In the genomic region with DNA sequence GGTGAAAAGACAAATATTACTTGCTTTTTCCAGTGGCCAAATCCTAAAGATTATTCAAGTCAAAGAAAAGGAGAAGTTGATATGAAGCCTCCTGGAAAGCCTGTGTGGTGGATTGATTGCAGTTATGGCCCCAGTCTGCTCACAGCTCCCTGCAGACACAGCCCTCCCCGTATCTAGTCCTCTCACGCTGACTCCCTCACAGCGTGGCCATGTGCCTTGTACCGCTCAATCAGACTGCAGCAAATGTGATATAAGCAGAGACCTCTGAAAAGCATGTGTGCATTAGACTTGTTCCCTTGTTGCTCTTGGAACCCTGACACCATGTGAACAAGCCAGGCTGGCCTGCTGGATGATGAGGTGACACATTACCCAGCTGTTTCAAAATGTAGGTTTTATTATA, we compare ENCODE assay signal across 16 cellular contexts.
DNase-seq lines count a peak whose midpoint lies in the region; ATAC-seq and TF ChIP-seq lines count a peak whose summit lies in the region.
"Had no signal": no experiment of that assay in that cellular context is flagged by ENCODE, and none has a peak within 500 bp of the region (broad histone marks: within the 10 kb centered on the region; RNA-seq: fewer than 3 reads in every experiment).

No MANE protein-coding gene starts in this region.

- no peak overlapping the region for H3K23ac ChIP-seq in H9 (ENCODE audit: insufficient read length, low read depth, low read length)

- no peak overlapping the region for H2AFZ ChIP-seq in H9 (ENCODE audit: low read length)

- no peaks in the 10 kb centered on the region for H3K23me2 ChIP-seq in H9 (ENCODE audit: insufficient read length, low read depth, low read length, poor library complexity, severe bottlenecking)

- H3K4me1 ChIP-seq in H9 (ENCODE audit: insufficient read depth, low read length) (peaks cover 3% of the 10 kb centered on the region; the same call in 1 of the 2 replicates), testis (no peaks in the 10 kb centered on the region), adrenal gland (replicated peaks in 1 of 2) (no peaks in the 10 kb centered on the region)

- ATAC-seq in WTC11: peak; percentile 21; the same call in 1 of the 2 replicates
- ATAC-seq: HCT116 had no signal

- no peaks in the 10 kb centered on the region for H3K27me3 Mint-ChIP-seq in H9 (ENCODE audit: low read depth)
- no peaks in the 10 kb centered on the region for H3K27me3 Mint-ChIP-seq in WTC11 (ENCODE audit: low read depth)
- H3K27me3 Mint-ChIP-seq in nephron progenitor cell (ENCODE audit: low read depth, poor library complexity): peaks cover 3% of the 10 kb centered on the region
- H3K27me3 Mint-ChIP-seq in activated T-helper 2 cell treated with anti-CD3 and anti-CD28 coated beads, Interferon-gamma antibody, Interleukin-2, Interleukin-4, amounts not matched to agents 10 μg/mL and 5 μg/mL and 100 μg/mL, durations not matched to agents 14 hours and 24 hours and 36 hours (ENCODE audit: low read depth): no peaks in the 10 kb centered on the region
- H3K27me3 Mint-ChIP-seq: CD4-positive, alpha-beta memory T cell had no signal

- no peak overlapping the region for H3T11ph ChIP-seq in H9 (ENCODE audit: low read length)

- CTCF ChIA-PET in WTC11 (lab: Charles Lee): interaction anchor here (1.1 to 1.7 kb wide), 3 partner anchors 10 to 206 kb away, joined by 3 to 5 read pairs (median 4); no protein-coding TSS in a partner anchor

- H4K20me1 ChIP-seq in H9 (ENCODE audit: control insufficient read depth, insufficient read depth, insufficient read length): no peaks in the 10 kb centered on the region

- peak overlapping the region in 2 of 3 experiments; percentile 24 to 81; a peak in 5 of 7 replicates for H3K27ac Mint-ChIP-seq in H9
- H3K27ac Mint-ChIP-seq in WTC11: peak overlapping the region; percentile 38
- peak overlapping the region; percentile 47 for H3K27ac Mint-ChIP-seq in nephron progenitor cell
- no peak overlapping the region for H3K27ac Mint-ChIP-seq in activated T-helper 2 cell treated with anti-CD3 and anti-CD28 coated beads, Interferon-gamma antibody, Interleukin-2, Interleukin-4, amounts not matched to agents 10 μg/mL and 5 μg/mL and 100 μg/mL, durations not matched to agents 14 hours and 24 hours and 36 hours
- H3K27ac Mint-ChIP-seq: CD14-positive monocyte; CD4-positive, alpha-beta memory T cell; HFFc6 had no signal

- DNase-seq in H9: no peak
- DNase-seq in WTC11 (ENCODE audit: low spot score): no peak
- no peak for DNase-seq in nephron progenitor cell
- DNase-seq in testis: peak; percentile 22
- no peak for DNase-seq in activated T-helper 2 cell treated with anti-CD3 and anti-CD28 coated beads, Interferon-gamma antibody, Interleukin-2, Interleukin-4, amounts not matched to agents 10 μg/mL and 5 μg/mL and 100 μg/mL, durations not matched to agents 14 hours and 24 hours and 36 hours (ENCODE audit: low spot score)
- no peak for DNase-seq in adrenal gland
- DNase-seq in GOT3 (lab: John Stamatoyannopoulos, UW): no peak
- DNase-seq: 8988T; CD4-positive, alpha-beta memory T cell; DMS153; DMS79; GDM1; HFFc6 had no signal

- no peak overlapping the region for H2BK20ac ChIP-seq in H9 (ENCODE audit: low read depth, low read length, poor library complexity, severe bottlenecking)

- H3K36me3 ChIP-seq in testis (ENCODE audit: low read depth, missing control alignments) (no peaks in the 10 kb centered on the region), adrenal gland (replicated peaks in 1 of 2) (no peaks in the 10 kb centered on the region)

- peak overlapping the region; percentile 75 for H2BK12ac ChIP-seq in H9 (ENCODE audit: insufficient read length, low read depth, low read length)

- POLR2A ChIA-PET in WTC11 (lab: Charles Lee): no interaction called here

- H3K36me3 Mint-ChIP-seq in H9 (ENCODE audit: insufficient read depth in 1 of 3, low read depth in 3 of 3) (no peaks in the 10 kb centered on the region), WTC11 (no peaks in the 10 kb centered on the region), nephron progenitor cell (ENCODE audit: low read depth) (no peaks in the 10 kb centered on the region)
- H3K36me3 Mint-ChIP-seq in activated T-helper 2 cell treated with anti-CD3 and anti-CD28 coated beads, Interferon-gamma antibody, Interleukin-2, Interleukin-4, amounts not matched to agents 10 μg/mL and 5 μg/mL and 100 μg/mL, durations not matched to agents 14 hours and 24 hours and 36 hours (ENCODE audit: low read depth): no peaks in the 10 kb centered on the region
- H3K36me3 Mint-ChIP-seq: CD14-positive monocyte; CD4-positive, alpha-beta memory T cell had no signal

- H3K9me3 Mint-ChIP-seq in H9 (no peaks in the 10 kb centered on the region; a peak in 1 of 5 replicates), WTC11 (no peaks in the 10 kb centered on the region), nephron progenitor cell (no peaks in the 10 kb centered on the region)
- no peaks in the 10 kb centered on the region for H3K9me3 Mint-ChIP-seq in activated T-helper 2 cell treated with anti-CD3 and anti-CD28 coated beads, Interferon-gamma antibody, Interleukin-2, Interleukin-4, amounts not matched to agents 10 μg/mL and 5 μg/mL and 100 μg/mL, durations not matched to agents 14 hours and 24 hours and 36 hours

- H3K4me2 ChIP-seq in H9 (ENCODE audit: insufficient read depth, insufficient read length, low read length): no peak overlapping the region
- H3K4me2 ChIP-seq: BLaER1 had no signal

- WGBS in H9 (ENCODE audit: extremely low coverage, insufficient read length, low lambda C conversion rate): no CpG with 5 or more reads among the region's 4 CpGs
- 50 to 65% methylated on average over 4 of the region's 4 CpGs for WGBS in testis, 2 donors
- WGBS in adrenal gland, 4 donors: 55 to 85% (median 66%) methylated on average over 4 of the region's 4 CpGs

- TF ChIP-seq POLR2A in testis (IDR thresholded peaks at IDR 0.05) (no peak), adrenal gland (IDR thresholded peaks at IDR 0.05) (no peak)

- no peaks in the 10 kb centered on the region for H3K79me2 ChIP-seq in H9 (ENCODE audit: insufficient read depth, low read length)

- intact Hi-C loops in testis (cut with DNase I; ENCODE audit: low total_unique reads): no loop called here
- intact Hi-C loops in activated T-helper 2 cell treated with anti-CD3 and anti-CD28 coated beads, Interferon-gamma antibody, Interleukin-2, Interleukin-4, amounts not matched to agents 10 μg/mL and 5 μg/mL and 100 μg/mL, durations not matched to agents 14 hours and 24 hours and 36 hours (cut with micrococcal nuclease): no loop called here
- intact Hi-C loops in adrenal gland (cut with DNase I): no loop called here

- H3K27me3 ChIP-seq in H9 (ENCODE audit: insufficient read depth, low read length): no peaks in the 10 kb centered on the region
- no peaks in the 10 kb centered on the region for H3K27me3 ChIP-seq in testis
- H3K27me3 ChIP-seq in adrenal gland: no peaks in the 10 kb centered on the region
- H3K27me3 ChIP-seq: BLaER1 had no signal

- H3K27ac ChIP-seq in H9 (ENCODE audit: insufficient read length, low read depth, low read length): no peak overlapping the region
- H3K27ac ChIP-seq in testis: no peak overlapping the region
- no peak overlapping the region for H3K27ac ChIP-seq in adrenal gland
- H3K27ac ChIP-seq: BLaER1 had no signal

- H3K9me3 ChIP-seq in H9 (ENCODE audit: control insufficient read depth, low read depth, low read length) (no peaks in the 10 kb centered on the region), testis (no peaks in the 10 kb centered on the region), adrenal gland (replicated peaks in 1 of 3) (no peaks in the 10 kb centered on the region)

- H4K5ac ChIP-seq in H9 (ENCODE audit: insufficient read length, low read depth, low read length): no peak overlapping the region

- H4K8ac ChIP-seq in H9 (replicated peaks; ENCODE audit: insufficient read length, low read depth, low read length): no peak overlapping the region

- H3K4me3 ChIP-seq in testis: no peak overlapping the region
- no peak overlapping the region for H3K4me3 ChIP-seq in adrenal gland
- H3K4me3 ChIP-seq: BLaER1 had no signal

- no peaks in the 10 kb centered on the region for H3K79me1 ChIP-seq in H9 (ENCODE audit: insufficient read depth, low read depth, low read length, poor library complexity, severe bottlenecking)

- peak overlapping the region; percentile 35 for H3K18ac ChIP-seq in H9 (ENCODE audit: insufficient read length, low read depth, low read length)

- H4K91ac ChIP-seq in H9 (ENCODE audit: insufficient read length, low read depth, low read length): no peak overlapping the region

- TF ChIP-seq CTCF in H9 (conservative IDR thresholded peaks at IDR 0.05) (no peak), WTC11 (IDR thresholded peaks at IDR 0.05) (no peak), nephron progenitor cell (IDR thresholded peaks at IDR 0.05) (no peak), testis (IDR thresholded peaks at IDR 0.05) (no peak), adrenal gland (IDR thresholded peaks at IDR 0.05) (no peak)

- H2AK5ac ChIP-seq in H9 (ENCODE audit: insufficient read length, low read length): no peak overlapping the region

- no peak overlapping the region for H2BK120ac ChIP-seq in H9 (ENCODE audit: low read depth, low read length, poor library complexity, severe bottlenecking)

- no peak overlapping the region for H3K9ac ChIP-seq in H9 (ENCODE audit: extremely low read depth, insufficient read length, low read length)
- H3K9ac ChIP-seq: BLaER1 had no signal

- no peak overlapping the region for H3K14ac ChIP-seq in H9 (ENCODE audit: insufficient read depth, low read length)

- H2BK5ac ChIP-seq in H9 (ENCODE audit: insufficient read length, low read length): no peak overlapping the region

- H3K4ac ChIP-seq in H9 (ENCODE audit: low read depth, low read length): no peak overlapping the region

- H3K4me3 Mint-ChIP-seq in H9: no peak overlapping the region
- peak overlapping the region; percentile 2; the same call in 1 of the 2 replicates for H3K4me3 Mint-ChIP-seq in WTC11
- H3K4me3 Mint-ChIP-seq in nephron progenitor cell: no peak overlapping the region
- H3K4me3 Mint-ChIP-seq in activated T-helper 2 cell treated with anti-CD3 and anti-CD28 coated beads, Interferon-gamma antibody, Interleukin-2, Interleukin-4, amounts not matched to agents 10 μg/mL and 5 μg/mL and 100 μg/mL, durations not matched to agents 14 hours and 24 hours and 36 hours (ENCODE audit: low read depth): no peak overlapping the region
- H3K4me3 Mint-ChIP-seq: CD14-positive monocyte; CD4-positive, alpha-beta memory T cell; HFFc6 had no signal

- H2BK15ac ChIP-seq in H9 (ENCODE audit: low read depth, low read length): no peak overlapping the region

- H3K4me1 Mint-ChIP-seq in H9 (peaks cover 28 to 29% of the 10 kb centered on the region in 2 experiments), WTC11 (peaks cover 29% of the 10 kb centered on the region), nephron progenitor cell (no peaks in the 10 kb centered on the region)
- no peaks in the 10 kb centered on the region for H3K4me1 Mint-ChIP-seq in activated T-helper 2 cell treated with anti-CD3 and anti-CD28 coated beads, Interferon-gamma antibody, Interleukin-2, Interleukin-4, amounts not matched to agents 10 μg/mL and 5 μg/mL and 100 μg/mL, durations not matched to agents 14 hours and 24 hours and 36 hours (ENCODE audit: low read depth)
- H3K4me1 Mint-ChIP-seq: CD14-positive monocyte; CD4-positive, alpha-beta memory T cell had no signal

- H3K56ac ChIP-seq in H9 (ENCODE audit: insufficient read length, low read depth, low read length): no peak overlapping the region
